In genomic region chr13:72637561-72637960, GRCh38 we compare ENCODE assay signal across 18 cellular contexts.
DNase-seq lines count a peak whose midpoint lies in the region; FAIRE-seq and TF ChIP-seq lines count a peak whose summit lies in the region.
"Had no signal": no experiment of that assay in that cellular context is flagged by ENCODE, and none has a peak within 500 bp of the region (broad histone marks: within the 10 kb centered on the region; RNA-seq: fewer than 3 reads in every experiment).

No MANE protein-coding gene starts in this region.

- no peak for FAIRE-seq in astrocyte (lab: Jason Lieb, UNC)
- FAIRE-seq: D721Med, GM19239 had no signal

- H2AFZ ChIP-seq in mammary epithelial cell (ENCODE audit: low read depth, low read length) (peak overlapping the region; percentile 65), astrocyte (ENCODE audit: low read depth, low read length) (peak overlapping the region; percentile 32), smooth muscle cell (ENCODE audit: low read depth) (no peak overlapping the region)

- in situ Hi-C loops in mammary epithelial cell (cut with MboI; ENCODE audit: low sequenced_read_pairs in 2 of 2) = no loop called here

- H3K4me3 Mint-ChIP-seq in astrocyte (ENCODE audit: unreplicated experiment) = no peak overlapping the region

- H3K27ac ChIP-seq in mammary epithelial cell (ENCODE audit: insufficient read depth, low read depth, low read length) (peak overlapping the region; percentile 98), breast epithelium (no peak overlapping the region), astrocyte (ENCODE audit: low read depth, low read length) (no peak overlapping the region), smooth muscle cell (ENCODE audit: low read depth) (peak overlapping the region; percentile 66), tibial artery (no peak overlapping the region)
- H3K27ac ChIP-seq: C4-2B, SJCRH30 had no signal

- H3K79me2 ChIP-seq in mammary epithelial cell (ENCODE audit: insufficient read depth, low read length) (no peaks in the 10 kb centered on the region), astrocyte (ENCODE audit: insufficient read depth, low read length) (no peaks in the 10 kb centered on the region), smooth muscle cell (ENCODE audit: low read depth) (no peaks in the 10 kb centered on the region)

- H3K4me1 ChIP-seq in mammary epithelial cell (ENCODE audit: insufficient read depth, low read length) (peaks cover 23% of the 10 kb centered on the region), breast epithelium (no peaks in the 10 kb centered on the region), astrocyte (ENCODE audit: insufficient read depth, low read length) (no peaks in the 10 kb centered on the region), smooth muscle cell (ENCODE audit: low read depth) (peaks cover 7% of the 10 kb centered on the region), tibial artery (no peaks in the 10 kb centered on the region)
- H3K4me1 ChIP-seq: SJCRH30 had no signal

- no peaks in the 10 kb centered on the region for H3F3A ChIP-seq in smooth muscle cell (ENCODE audit: low read depth)

- intact Hi-C loops in mammary epithelial cell (cut with micrococcal nuclease) (loop anchor here (5.0 to 10.0 kb wide), 2 partner anchors 243 to 345 kb away; no protein-coding TSS in a partner anchor), breast epithelium (cut with DNase I; ENCODE audit: low total_unique reads) (no loop called here), tibial artery (cut with DNase I; ENCODE audit: low total_unique reads) (no loop called here)

- no peaks in the 10 kb centered on the region for H3K9me3 ChIP-seq in mammary epithelial cell (replicated peaks; ENCODE audit: insufficient read depth, low read length)
- H3K9me3 ChIP-seq in breast epithelium = peaks cover 0 to 1% of the 10 kb centered on the region in 2 donors
- H3K9me3 ChIP-seq in astrocyte (ENCODE audit: insufficient read depth, low read depth, low read length) = no peaks in the 10 kb centered on the region
- H3K9me3 ChIP-seq in smooth muscle cell (replicated peaks; ENCODE audit: low read depth) = no peaks in the 10 kb centered on the region
- no peaks in the 10 kb centered on the region for H3K9me3 ChIP-seq in tibial artery
- H3K9me3 ChIP-seq: SJCRH30 had no signal

- H3K36me3 ChIP-seq in mammary epithelial cell (ENCODE audit: insufficient read depth, low read length) = no peaks in the 10 kb centered on the region
- H3K36me3 ChIP-seq in breast epithelium = no peaks in the 10 kb centered on the region
- H3K36me3 ChIP-seq in astrocyte (ENCODE audit: insufficient read depth, low read length) = no peaks in the 10 kb centered on the region
- no peaks in the 10 kb centered on the region for H3K36me3 ChIP-seq in smooth muscle cell (ENCODE audit: low read depth)
- no peaks in the 10 kb centered on the region for H3K36me3 ChIP-seq in tibial artery
- H3K36me3 ChIP-seq: SJCRH30 had no signal

- dilution Hi-C loops in mammary epithelial cell (cut with HindIII; ENCODE audit: low sequenced_read_pairs) = no loop called here

- TF ChIP-seq POLR2A in breast epithelium (IDR thresholded peaks at IDR 0.05) = no peak

- no TSS peak for BruUV-seq in mammary epithelial cell (replicated peaks; lab: Mats Ljungman, UMichigan)

- no peak overlapping the region for H3K9ac ChIP-seq in mammary epithelial cell (ENCODE audit: insufficient read depth, low read length)
- H3K9ac ChIP-seq in astrocyte (ENCODE audit: low read length) = no peak overlapping the region
- no peak overlapping the region for H3K9ac ChIP-seq in smooth muscle cell (ENCODE audit: low read depth)

- peak overlapping the region; percentile 79 for H3K4me2 ChIP-seq in mammary epithelial cell (ENCODE audit: insufficient read depth, low read depth, low read length)
- H3K4me2 ChIP-seq in astrocyte (ENCODE audit: low read length) = no peak overlapping the region
- no peak overlapping the region for H3K4me2 ChIP-seq in smooth muscle cell

- H3K4me1 Mint-ChIP-seq in astrocyte (ENCODE audit: low read depth, unreplicated experiment) = peaks cover 9% of the 10 kb centered on the region

- no peaks in the 10 kb centered on the region for H3K27me3 Mint-ChIP-seq in astrocyte (ENCODE audit: low read depth, unreplicated experiment)

- H3K4me3 ChIP-seq in mammary epithelial cell (replicated peaks in 1 of 3; ENCODE audit: insufficient read depth in 1 of 3, low read depth in 2 of 3, low read length in 3 of 3) (no peak overlapping the region), breast epithelium (no peak overlapping the region), astrocyte (ENCODE audit: insufficient read depth, low read depth, low read length) (no peak overlapping the region), smooth muscle cell (no peak overlapping the region), tibial artery (no peak overlapping the region)
- H3K4me3 ChIP-seq: SJCRH30 had no signal

- no peak for TF ChIP-seq CTCF in mammary epithelial cell (conservative IDR thresholded peaks at IDR 0.05 in 1 of 2, IDR thresholded peaks at IDR 0.05 in 1 of 2; ENCODE audit: extremely low read depth in 1 of 2, insufficient read depth in 1 of 2, low read depth in 1 of 2, low read length in 2 of 2)
- no peak for TF ChIP-seq CTCF in breast epithelium (IDR thresholded peaks at IDR 0.05)
- no peak for TF ChIP-seq CTCF in astrocyte (IDR thresholded peaks at IDR 0.05; ENCODE audit: insufficient read depth, low read depth, low read length)
- TF ChIP-seq CTCF in smooth muscle cell (IDR thresholded peaks at IDR 0.05; ENCODE audit: borderline replicate concordance, insufficient read depth, poor library complexity, severe bottlenecking) = no peak
- TF ChIP-seq CTCF in GM10266 (IDR thresholded peaks at IDR 0.05; ENCODE audit: control insufficient read depth, insufficient read depth, low read depth, missing control alignments) = no peak
- TF ChIP-seq CTCF in tibial artery (IDR thresholded peaks at IDR 0.05) = no peak

- WGBS in mammary epithelial cell (ENCODE audit: low coverage, missing lambda C conversion rate) = 91% methylated on average over 4 of the region's 4 CpGs
- WGBS in smooth muscle cell (ENCODE audit: low lambda C conversion rate) = 71% methylated on average over 4 of the region's 4 CpGs

- no peak overlapping the region for H3K27ac Mint-ChIP-seq in astrocyte (ENCODE audit: unreplicated experiment)

- DNase-seq in mammary epithelial cell (no peak), breast epithelium (ENCODE audit: low spot score in 2 of 2) (no peak), astrocyte (ENCODE audit: low read depth) (no peak), iPS-NIHi11 (ENCODE audit: low spot score) (peak; percentile 13), smooth muscle cell (lab: John Stamatoyannopoulos, UW; ENCODE audit: unreplicated experiment) (no peak), GM10266 (ENCODE audit: extremely low spot score) (no peak), tibial artery (no peak)
- DNase-seq in activated CD4-positive, alpha-beta T cell treated with anti-CD3 and anti-CD28 coated beads, Interleukin-2, amount 50 U/mL, for 1 hour = no peak
- DNase-seq: DMS53; GF-D8; Kasumi-1; NCI-H1417; NCI-H187 treated with DMSO at 0.1 percent for 48 hours; NK-92 treated with Interleukin-12 subunit alpha and Interleukin-12 subunit beta, amount 100 ng/mL, for 24 hours; SJCRH30 had no signal

- no peaks in the 10 kb centered on the region for H3K9me3 Mint-ChIP-seq in astrocyte (ENCODE audit: unreplicated experiment)

- CTCF ChIA-PET in mammary epithelial cell (lab: Charles Lee; ENCODE audit: low non-redundant PET) = no interaction called here

- H3K27me3 ChIP-seq in mammary epithelial cell (ENCODE audit: insufficient read depth, low read length) (no peaks in the 10 kb centered on the region), breast epithelium (no peaks in the 10 kb centered on the region), astrocyte (ENCODE audit: insufficient read depth, low read length) (no peaks in the 10 kb centered on the region), smooth muscle cell (ENCODE audit: low read depth) (no peaks in the 10 kb centered on the region), tibial artery (no peaks in the 10 kb centered on the region)
- H3K27me3 ChIP-seq: SJCRH30 had no signal

- H3K36me3 Mint-ChIP-seq in astrocyte (ENCODE audit: low read depth, unreplicated experiment) = no peaks in the 10 kb centered on the region

- H4K20me1 ChIP-seq in mammary epithelial cell (ENCODE audit: insufficient read depth, low read length) (no peaks in the 10 kb centered on the region), astrocyte (ENCODE audit: insufficient read depth, low read length) (no peaks in the 10 kb centered on the region), smooth muscle cell (ENCODE audit: low read depth) (no peaks in the 10 kb centered on the region)

Comparison
In these comparisons a context has a peak if more than half of its experiments do, and no peak if none do; other contexts are left out.
1. H3K27ac ChIP-seq: peak in mammary epithelial cell (single experiment) and smooth muscle cell (single experiment); none in breast epithelium (0 of 2), astrocyte (single experiment) and tibial artery (0 of 2).